In genomic region chr2:114745700-114746099, GRCh38 we compare ENCODE assay signal across 20 cellular contexts.
A peak's percentile ranks its signal among the peaks of the same experiment; 100 is the strongest.
DNase-seq lines count a peak whose midpoint lies in the region; ATAC-seq, FAIRE-seq and TF ChIP-seq lines count a peak whose summit lies in the region.
"Had no signal": no experiment of that assay in that cellular context is flagged by ENCODE, and none has a peak within 500 bp of the region (broad histone marks: within the 10 kb centered on the region; RNA-seq: fewer than 3 reads in every experiment).

No MANE protein-coding gene starts in this region.

- TF ChIP-seq POLR2A in A549 (IDR thresholded peaks at IDR 0.05; ENCODE audit: low read length) (no peak), H1 (IDR thresholded peaks at IDR 0.05; ENCODE audit: control extremely low read depth in 1 of 2, low read depth in 2 of 2, low read length in 2 of 2) (no peak)

- H3K79me2 ChIP-seq in H1 (ENCODE audit: control insufficient read depth in 1 of 2, insufficient read depth in 2 of 2, low read length in 2 of 2) = no peaks in the 10 kb centered on the region

- no peak overlapping the region for H3K4ac ChIP-seq in H1 (replicated peaks; ENCODE audit: insufficient read length, low read depth, low read length)
- no peak overlapping the region for H3K4ac ChIP-seq in neuronal stem cell (ENCODE audit: low read length)

- TF ChIP-seq RAD21 in A549 (conservative IDR thresholded peaks at IDR 0.05 in 1 of 2, IDR thresholded peaks at IDR 0.05 in 1 of 2) (no peak), H1 (IDR thresholded peaks at IDR 0.05 in 1 of 2, conservative IDR thresholded peaks at IDR 0.05 in 1 of 2; ENCODE audit: low read depth in 2 of 2, low read length in 2 of 2) (no peak)

- H2AFZ ChIP-seq in H1 (ENCODE audit: low read length) (no peak overlapping the region), neuronal stem cell (ENCODE audit: low read length) (peak overlapping the region; percentile 3)
- H2AFZ ChIP-seq: GM23248 had no signal

- no peak overlapping the region for H3K27ac ChIP-seq in A549
- H3K27ac ChIP-seq in HUES48 (ENCODE audit: low read depth, low read length) = peak overlapping the region; percentile 32
- H3K27ac ChIP-seq in H1 (ENCODE audit: low read depth, low read length) = no peak overlapping the region
- H3K27ac ChIP-seq in neuronal stem cell (replicated peaks; ENCODE audit: low read length) = no peak overlapping the region
- H3K27ac ChIP-seq: GM23248 had no signal

- 44% methylated on average over 2 of the region's 2 CpGs for WGBS in A549 (ENCODE audit: missing lambda C conversion rate)
- WGBS in H1 (ENCODE audit: extremely low coverage in 1 of 2, insufficient coverage in 1 of 2, insufficient read length in 1 of 2, insufficient replicate concordance in 2 of 2, low coverage in 1 of 2, low lambda C conversion rate in 2 of 2, missing lambda C conversion rate in 1 of 2), 2 experiments = 85% methylated on average over 2 of the region's 2 CpGs; no CpG with 5 or more reads in 1 of the 2 experiments
- no CpG with 5 or more reads among the region's 2 CpGs for WGBS in neuronal stem cell (ENCODE audit: extremely low coverage in 2 of 2, insufficient read length in 2 of 2, insufficient replicate concordance in 1 of 2), 2 donors

- no peak for ATAC-seq in A549
- ATAC-seq: CD8-positive, alpha-beta T cell; GM12878 had no signal

- H3K23ac ChIP-seq in H1 (ENCODE audit: insufficient read length) (no peak overlapping the region), neuronal stem cell (ENCODE audit: low read depth, low read length, poor library complexity) (no peak overlapping the region)

- H2AK5ac ChIP-seq in H1 (ENCODE audit: low read depth, low read length) (no peak overlapping the region), neuronal stem cell (ENCODE audit: low read depth, low read length) (no peak overlapping the region)

- no peak overlapping the region for H2BK20ac ChIP-seq in H1 (ENCODE audit: low read length)

- no peak overlapping the region for H4K91ac ChIP-seq in H1 (replicated peaks; ENCODE audit: insufficient read length, low read length)
- no peak overlapping the region for H4K91ac ChIP-seq in neuronal stem cell (ENCODE audit: low read depth, low read length, poor library complexity)

- H3K36me3 ChIP-seq in HUES48 (ENCODE audit: control insufficient read depth, insufficient read depth, low read length) = no peaks in the 10 kb centered on the region
- H3K36me3 ChIP-seq in H1 (ENCODE audit: control insufficient read depth in 2 of 4, insufficient read depth in 4 of 4, low read length in 3 of 4) = no peaks in the 10 kb centered on the region
- no peaks in the 10 kb centered on the region for H3K36me3 ChIP-seq in neuronal stem cell (replicated peaks in 1 of 2; ENCODE audit: control insufficient read depth in 2 of 2, insufficient read depth in 2 of 2, low read length in 2 of 2)
- H3K36me3 ChIP-seq: HAP-1 had no signal

- H3K56ac ChIP-seq in H1 (replicated peaks; ENCODE audit: insufficient read length, low read depth, low read length) = no peak overlapping the region

- H3K4me2 ChIP-seq in A549 (no peak overlapping the region), H1 (ENCODE audit: insufficient read depth in 1 of 2, low read depth in 2 of 2, low read length in 2 of 2) (no peak overlapping the region), neuronal stem cell (ENCODE audit: insufficient read depth, low read length, poor library complexity, severe bottlenecking) (no peak overlapping the region)

- H2BK12ac ChIP-seq in H1 (ENCODE audit: low read depth, low read length) = no peak overlapping the region
- H2BK12ac ChIP-seq in neuronal stem cell (ENCODE audit: low read length) = no peak overlapping the region

- no peak overlapping the region for H4K8ac ChIP-seq in H1 (ENCODE audit: extremely low read depth, insufficient read depth, low read length)
- no peak overlapping the region for H4K8ac ChIP-seq in neuronal stem cell (ENCODE audit: low read depth, low read length)

- no peak for FAIRE-seq in A549 (lab: Jason Lieb, UNC)
- no peak for FAIRE-seq in H1 (lab: Jason Lieb, UNC)
- FAIRE-seq: G401.6, GM12878, GM19239, H54 had no signal

- no peaks in the 10 kb centered on the region for H3K23me2 ChIP-seq in H1 (ENCODE audit: low read depth, low read length)

- H3K14ac ChIP-seq in H1 (ENCODE audit: insufficient read length) = no peak overlapping the region
- H3K14ac ChIP-seq in neuronal stem cell (ENCODE audit: low read length) = no peak overlapping the region

- H3K4me1 ChIP-seq in A549 = no peaks in the 10 kb centered on the region
- peaks cover 10% of the 10 kb centered on the region for H3K4me1 ChIP-seq in HUES48 (ENCODE audit: control insufficient read depth, insufficient read depth, low read length)
- H3K4me1 ChIP-seq in H1 (replicated peaks in 1 of 4; ENCODE audit: control insufficient read depth in 3 of 4, insufficient read depth in 4 of 4, low read length in 3 of 4) = no peaks in the 10 kb centered on the region
- H3K4me1 ChIP-seq in neuronal stem cell (ENCODE audit: control insufficient read depth in 2 of 2, insufficient read depth in 1 of 2, low read depth in 1 of 2, low read length in 2 of 2) = peaks cover 0 to 7% of the 10 kb centered on the region in 2 donors
- H3K4me1 ChIP-seq: HAP-1 had no signal

- no peak overlapping the region for H3K9ac ChIP-seq in HUES48 (ENCODE audit: low read depth, low read length)
- H3K9ac ChIP-seq in H1 (replicated peaks in 1 of 4; ENCODE audit: extremely low read depth in 1 of 4, low read depth in 3 of 4, low read length in 3 of 4) = no peak overlapping the region
- no peak overlapping the region for H3K9ac ChIP-seq in neuronal stem cell (ENCODE audit: low read depth, low read length, poor library complexity)
- H3K9ac ChIP-seq: GM23248 had no signal

- DNase-seq in A549 (ENCODE audit: low read depth in 1 of 2, low spot score in 1 of 2) (no peak), H1 (ENCODE audit: low read depth in 1 of 2, low spot score in 2 of 2) (no peak), neuronal stem cell (ENCODE audit: low spot score) (no peak), UCSD-AML1 (lab: John Stamatoyannopoulos, UW; ENCODE audit: unreplicated experiment) (no peak), C1 segment of cervical spinal cord (lab: John Stamatoyannopoulos, UW) (no peak), RKO (ENCODE audit: low spot score) (no peak)
- DNase-seq: 8988T; Caco-2; CD4-positive, CD25-positive, alpha-beta regulatory T cell; CD8-positive, alpha-beta T cell; DMS153; DND-41; GM23248; HFFc6 had no signal

- H3K18ac ChIP-seq in H1 (ENCODE audit: extremely low read depth, low read length) (no peak overlapping the region), neuronal stem cell (ENCODE audit: low read length) (no peak overlapping the region)

- H4K5ac ChIP-seq in H1 (ENCODE audit: insufficient read length, low read depth, low read length) = no peak overlapping the region

- H3K4me3 ChIP-seq in A549 (no peak overlapping the region), HUES48 (ENCODE audit: low read depth, low read length) (no peak overlapping the region), H1 (ENCODE audit: extremely low read depth in 1 of 4, insufficient read depth in 2 of 4, low read depth in 3 of 4, low read length in 4 of 4) (no peak overlapping the region), neuronal stem cell (ENCODE audit: low read length in 2 of 2) (no peak overlapping the region)
- H3K4me3 ChIP-seq: GM12878, GM23248, HAP-1 had no signal

- TF ChIP-seq EP300 in A549 (IDR thresholded peaks at IDR 0.05) = no peak
- no peak for TF ChIP-seq EP300 in H1 (IDR thresholded peaks at IDR 0.05; ENCODE audit: borderline replicate concordance in 1 of 2, low read depth in 2 of 2, low read length in 2 of 2)

- POLR2A ChIA-PET in A549 (lab: Yijun Ruan, JAX) = no interaction called here
- POLR2A ChIA-PET in H1 (lab: Charles Lee; ENCODE audit: partially characterized antibody) = interaction anchor here (0.6 kb wide), 1 partner anchor 627 kb away, joined by 3 read pairs; no protein-coding TSS in a partner anchor

- CTCF ChIA-PET in A549 (lab: Yijun Ruan, JAX) = no interaction called here
- CTCF ChIA-PET in H1 (lab: Charles Lee; ENCODE audit: partially characterized antibody) = no interaction called here

- H4K20me1 ChIP-seq in H1 (replicated peaks in 1 of 2; ENCODE audit: control insufficient read depth in 1 of 2, insufficient read depth in 2 of 2, low read length in 2 of 2) = no peaks in the 10 kb centered on the region

- TF ChIP-seq CTCF in A549 (IDR thresholded peaks at IDR 0.05) (no peak), H1 (IDR thresholded peaks at IDR 0.05; ENCODE audit: control extremely low read depth in 1 of 3, insufficient read depth in 1 of 3, low read depth in 1 of 3, low read length in 3 of 3) (no peak)

- H2BK120ac ChIP-seq in H1 (replicated peaks; ENCODE audit: low read depth, low read length) (no peak overlapping the region), neuronal stem cell (ENCODE audit: low read depth, low read length) (no peak overlapping the region)

- H3K79me1 ChIP-seq in H1 (ENCODE audit: low read depth, low read length) = no peaks in the 10 kb centered on the region
- no peaks in the 10 kb centered on the region for H3K79me1 ChIP-seq in neuronal stem cell (ENCODE audit: low read depth, low read length)

- H2BK5ac ChIP-seq in H1 (ENCODE audit: low read depth, low read length) = no peak overlapping the region
- H2BK5ac ChIP-seq in neuronal stem cell (ENCODE audit: low read length) = no peak overlapping the region

- H2BK15ac ChIP-seq in H1 (ENCODE audit: low read length) (no peak overlapping the region), neuronal stem cell (ENCODE audit: low read length) (no peak overlapping the region)

- H3K27me3 ChIP-seq in HUES48 (ENCODE audit: control insufficient read depth, insufficient read depth, low read length) (no peaks in the 10 kb centered on the region), H1 (replicated peaks in 1 of 4; ENCODE audit: control insufficient read depth in 3 of 4, extremely low read depth in 1 of 4, insufficient read depth in 3 of 4, low read length in 3 of 4) (no peaks in the 10 kb centered on the region), neuronal stem cell (ENCODE audit: control insufficient read depth in 3 of 3, insufficient read depth in 3 of 3, low read depth in 1 of 3, low read length in 3 of 3) (no peaks in the 10 kb centered on the region)

- H3K9me3 ChIP-seq in A549 = no peaks in the 10 kb centered on the region
- no peaks in the 10 kb centered on the region for H3K9me3 ChIP-seq in HUES48 (ENCODE audit: control insufficient read depth, insufficient read depth, low read length)
- H3K9me3 ChIP-seq in H1 (ENCODE audit: insufficient read depth in 2 of 2, low read depth in 1 of 2, low read length in 1 of 2) = no peaks in the 10 kb centered on the region
- no peaks in the 10 kb centered on the region for H3K9me3 ChIP-seq in neuronal stem cell (replicated peaks in 1 of 2; ENCODE audit: control insufficient read depth in 2 of 2, insufficient read depth in 1 of 2, low read depth in 1 of 2, low read length in 2 of 2)
- H3K9me3 ChIP-seq: Caco-2, HAP-1 had no signal

TF ChIP-seq in A549, 52 proteins besides CTCF, POLR2A, EP300 and RAD21 (continues in another document):
- TF ChIP-seq MAX (IDR thresholded peaks at IDR 0.05) = no peak

TF ChIP-seq in H1, 55 proteins besides CTCF, POLR2A, EP300 and RAD21:
- TF ChIP-seq BRCA1 (IDR thresholded peaks at IDR 0.05; ENCODE audit: low read depth, low read length) = no peak
- peak; percentile 78 for TF ChIP-seq MAFK (IDR thresholded peaks at IDR 0.05; ENCODE audit: low read depth, low read length)
TF ChIP-seq in H1: peak in this region for 1.

Comparison
In these comparisons a context has a peak if more than half of its experiments do, and no peak if none do; other contexts are left out.
1. Of the 18 proteins assayed by ChIP-seq in both H1 and A549: peak only in H1: none; only in A549: none; in both: MAFK; in neither: 17.